Comparison of ENCODE assay signal across 22 cellular contexts in genomic region chr1:9278585-9279153, GRCh38. TPM values are rescaled to one million over a fixed set of nuclear protein-coding genes. Genes with fewer than 3 reads are reported as not detected.
DNase-seq lines count a peak whose midpoint lies in the region; ATAC-seq, FAIRE-seq and TF ChIP-seq lines count a peak whose summit lies in the region.
"Had no signal": no experiment of that assay in that cellular context is flagged by ENCODE, and none has a peak within 500 bp of the region (broad histone marks: within the 10 kb centered on the region; RNA-seq: fewer than 3 reads in every experiment).

No MANE protein-coding gene starts in this region.

- in situ Hi-C loops in GM12878 (cut with MboI), result no loop called here

- H3K4me3 ChIP-seq in Jurkat, Clone E6-1 (ENCODE audit: low read length), result peak overlapping the region; percentile 51
- H3K4me3 ChIP-seq in GM12878 (no peak overlapping the region), muscle layer of duodenum (ENCODE audit: low read depth in 1 of 2, low read length in 2 of 2) (no peak overlapping the region), tibial artery (no peak overlapping the region), lower lobe of right lung (no peak overlapping the region)
- H3K4me3 ChIP-seq: skin epidermis, upper lobe of right lung had no signal

- H3K4me1 Mint-ChIP-seq in activated CD8-positive, alpha-beta T cell treated with anti-CD3 and anti-CD28 coated beads, Interleukin-2, amount 10 ng/mL, durations not matched to agents 7 days and 5 days (ENCODE audit: low read depth), result peaks cover 55% of the 10 kb centered on the region

- BruUV-seq in GM12878 (replicated peaks; lab: Mats Ljungman, UMichigan), result no TSS peak

- no peaks in the 10 kb centered on the region for H3K79me2 ChIP-seq in GM12878 (ENCODE audit: control insufficient read depth, insufficient read depth, low read length)

- no peaks in the 10 kb centered on the region for H3K36me3 Mint-ChIP-seq in activated CD8-positive, alpha-beta T cell treated with anti-CD3 and anti-CD28 coated beads, Interleukin-2, amount 10 ng/mL, durations not matched to agents 7 days and 5 days (ENCODE audit: low read depth)
- H3K36me3 Mint-ChIP-seq: IgD-negative memory B cell had no signal

- 56% methylated on average over 10 of the region's 10 CpGs for WGBS in GM12878 (ENCODE audit: insufficient coverage, insufficient replicate concordance, low lambda C conversion rate, missing lambda C conversion rate)

- no peak for TF ChIP-seq RAD21 in GM12878 (IDR thresholded peaks at IDR 0.05; ENCODE audit: insufficient read depth, low read depth, low read length)

- no peak overlapping the region for H3K4me3 Mint-ChIP-seq in activated CD8-positive, alpha-beta T cell treated with anti-CD3 and anti-CD28 coated beads, Interleukin-2, amount 10 ng/mL, durations not matched to agents 7 days and 5 days
- H3K4me3 Mint-ChIP-seq: central memory CD8-positive, alpha-beta T cell; IgD-negative memory B cell had no signal

- H3K9me3 ChIP-seq in GM12878 (replicated peaks; ENCODE audit: control insufficient read depth, insufficient read depth, low read length) (no peaks in the 10 kb centered on the region), muscle layer of duodenum (ENCODE audit: control insufficient read depth in 1 of 2, low read length in 2 of 2) (no peaks in the 10 kb centered on the region), tibial artery (no peaks in the 10 kb centered on the region), lower lobe of right lung (no peaks in the 10 kb centered on the region)
- H3K9me3 ChIP-seq: upper lobe of right lung had no signal

- H3K4me1 ChIP-seq in GM12878 (ENCODE audit: control insufficient read depth, insufficient read depth, low read length) (peaks cover 14% of the 10 kb centered on the region), muscle layer of duodenum (ENCODE audit: control insufficient read depth in 1 of 2, insufficient read depth in 2 of 2, low read length in 2 of 2) (peaks cover 14 to 29% of the 10 kb centered on the region in 2 donors), tibial artery (peaks cover 0 to 51% (median 20%) of the 10 kb centered on the region in 4 donors), lower lobe of right lung (peaks cover 14% of the 10 kb centered on the region)

- intact Hi-C loops in GM12878 (cut with micrococcal nuclease; ENCODE audit: unreplicated experiment) (no loop called here), tibial artery (cut with DNase I; ENCODE audit: low total_unique reads) (no loop called here), lower lobe of right lung (cut with DNase I) (no loop called here)

- no peak overlapping the region for H3K27ac ChIP-seq in GM12878 (ENCODE audit: control insufficient read depth, insufficient read depth)
- peak overlapping the region; percentile 37 for H3K27ac ChIP-seq in muscle layer of duodenum (ENCODE audit: low read length)
- H3K27ac ChIP-seq in tibial artery, result peak overlapping the region; percentile 52 to 58
- no peak overlapping the region for H3K27ac ChIP-seq in lower lobe of right lung
- H3K27ac ChIP-seq: upper lobe of right lung, WERI-Rb-1 had no signal

- no peaks in the 10 kb centered on the region for H3K9me3 Mint-ChIP-seq in activated CD8-positive, alpha-beta T cell treated with anti-CD3 and anti-CD28 coated beads, Interleukin-2, amount 10 ng/mL, durations not matched to agents 7 days and 5 days (ENCODE audit: insufficient read depth)
- H3K9me3 Mint-ChIP-seq: central memory CD8-positive, alpha-beta T cell; IgD-negative memory B cell had no signal

- RAD21 ChIA-PET in GM12878 (lab: Charles Lee; ENCODE audit: unreplicated experiment), result interaction anchor here (1.3 to 2.1 kb wide), 2 partner anchors 11 to 12 kb away, joined by 5 to 8 read pairs; no protein-coding TSS in a partner anchor

- POLR2A ChIA-PET in GM12878 (lab: Charles Lee), result no interaction called here
- POLR2A ChIA-PET in activated CD8-positive, alpha-beta T cell treated with anti-CD3 and anti-CD28 coated beads, Interleukin-2, amount 10 ng/mL, durations not matched to agents 7 days and 5 days (lab: Charles Lee), result no interaction called here

- FAIRE-seq in GM12878 (lab: Jason Lieb, UNC), result no peak

- SMC1A ChIA-PET in GM12878 (lab: Charles Lee; ENCODE audit: uncharacterized antibody, unreplicated experiment), result interaction anchor here (0.9 to 1.4 kb wide), 2 partner anchors 10 to 212 kb away, joined by 3 to 4 read pairs; no protein-coding TSS in a partner anchor

- peaks cover 9% of the 10 kb centered on the region for H3K27me3 Mint-ChIP-seq in activated CD8-positive, alpha-beta T cell treated with anti-CD3 and anti-CD28 coated beads, Interleukin-2, amount 10 ng/mL, durations not matched to agents 7 days and 5 days (ENCODE audit: low read depth)

- no peak overlapping the region for H3K9ac ChIP-seq in GM12878 (ENCODE audit: control insufficient read depth, insufficient read depth, low read length)

- H3K27me3 ChIP-seq in GM12878 (replicated peaks in 1 of 2; ENCODE audit: control insufficient read depth in 2 of 2, insufficient read depth in 2 of 2, low read length in 1 of 2) (no peaks in the 10 kb centered on the region), muscle layer of duodenum (ENCODE audit: low read depth, low read length) (no peaks in the 10 kb centered on the region), tibial artery (peaks cover 0 to 8% of the 10 kb centered on the region in 2 donors), lower lobe of right lung (ENCODE audit: low read depth) (peaks cover 5% of the 10 kb centered on the region)
- H3K27me3 ChIP-seq: upper lobe of right lung had no signal

- TF ChIP-seq EP300 in GM12878 (IDR thresholded peaks at IDR 0.05; ENCODE audit: borderline replicate concordance in 1 of 2, control insufficient read depth in 1 of 2, low read depth in 2 of 2, low read length in 2 of 2), result no peak

- no peak overlapping the region for H3K4me2 ChIP-seq in GM12878 (ENCODE audit: control insufficient read depth, insufficient read depth)

- no peak for TF ChIP-seq POLR2A in GM12878 (IDR thresholded peaks at IDR 0.05; ENCODE audit: low read depth, low read length)

- peak; percentile 15; the same call in 1 of the 3 replicates for ATAC-seq in GM12878
- ATAC-seq in activated CD8-positive, alpha-beta T cell treated with anti-CD3 and anti-CD28 coated beads, Interleukin-2, amount 10 ng/mL, durations not matched to agents 7 days and 5 days, result no peak
- no peak for ATAC-seq in lower lobe of right lung
- ATAC-seq: esophagus mucosa had no signal

- no peaks in the 10 kb centered on the region for H4K20me1 ChIP-seq in GM12878 (ENCODE audit: control insufficient read depth, insufficient read depth)

- H3K27ac Mint-ChIP-seq in activated CD8-positive, alpha-beta T cell treated with anti-CD3 and anti-CD28 coated beads, Interleukin-2, amount 10 ng/mL, durations not matched to agents 7 days and 5 days, result no peak overlapping the region

- H3K36me3 ChIP-seq in GM12878 (ENCODE audit: control insufficient read depth in 2 of 2, insufficient read depth in 2 of 2, low read length in 1 of 2), result no peaks in the 10 kb centered on the region
- no peaks in the 10 kb centered on the region for H3K36me3 ChIP-seq in muscle layer of duodenum (ENCODE audit: control insufficient read depth in 1 of 2, insufficient read depth in 2 of 2, low read length in 2 of 2)
- H3K36me3 ChIP-seq in tibial artery, result no peaks in the 10 kb centered on the region
- peaks cover 4% of the 10 kb centered on the region for H3K36me3 ChIP-seq in lower lobe of right lung
- H3K36me3 ChIP-seq: upper lobe of right lung, WERI-Rb-1 had no signal

- TF ChIP-seq CTCF in GM12878 (IDR thresholded peaks at IDR 0.05 in 2 of 3, conservative IDR thresholded peaks at IDR 0.05 in 1 of 3; ENCODE audit: control insufficient read depth in 2 of 3, extremely low read depth in 1 of 3, insufficient read depth in 1 of 3, low read depth in 3 of 3, low read length in 3 of 3) (no peak), tibial artery (IDR thresholded peaks at IDR 0.05) (no peak), lower lobe of right lung (IDR thresholded peaks at IDR 0.05) (no peak)

- CTCF ChIA-PET in GM12878 (lab: Yijun Ruan, JAX), result interaction anchor here (1.8 to 3.8 kb wide), 2 partner anchors 11 to 177 kb away, joined by 7 to 16 read pairs; no protein-coding TSS in a partner anchor
- CTCF ChIA-PET in activated CD8-positive, alpha-beta T cell treated with anti-CD3 and anti-CD28 coated beads, Interleukin-2, amount 10 ng/mL, durations not matched to agents 7 days and 5 days (lab: Charles Lee), result interaction anchor here (1.2 to 3.2 kb wide), 4 partner anchors 10 to 212 kb away, joined by 4 to 23 read pairs (median 6); no protein-coding TSS in a partner anchor

- no peak for DNase-seq in Jurkat, Clone E6-1 (ENCODE audit: low read depth, low spot score)
- no peak for DNase-seq in GM12878 (ENCODE audit: low read depth, low spot score)
- no peak for DNase-seq in tibial artery
- DNase-seq in SK-N-DZ (ENCODE audit: low spot score), result no peak
- DNase-seq in activated CD8-positive, alpha-beta T cell treated with anti-CD3 and anti-CD28 coated beads, Interleukin-2, amount 10 ng/mL, durations not matched to agents 7 days and 5 days, result no peak
- DNase-seq in lower lobe of right lung, result no peak
- DNase-seq: activated naive CD4-positive, alpha-beta T cell treated with Interleukin-2 at 50 U/mL for 16 hours; activated T-cell treated with anti-CD3 and anti-CD28 coated beads for 4 hours; AML-193; effector CD8-positive, alpha-beta T cell; kidney glomerular epithelial cell; MM.1S; NCI-H146; NCI-H2171 treated with DMSO at 0.1 percent for 48 hours; stimulated activated CD4-positive, alpha-beta T cell treated with anti-CD3 and anti-CD28 coated beads, Interleukin-4, amount 100 ng/mL, for 1 hour; upper lobe of right lung; WERI-Rb-1 had no signal

- no peak overlapping the region for H2AFZ ChIP-seq in GM12878 (ENCODE audit: control insufficient read depth, low read depth, low read length)

RNA-seq across cellular contexts. Expression of gene SPSB1, which starts 14.0 kb away (rescaled TPM):
- polyA plus RNA-seq in Jurkat, Clone E6-1 (2012; ENCODE audit: insufficient read depth, insufficient read length), result 6.8 TPM
- 0.96 and 1.3 TPM in 2 replicates for total RNA-seq in GM12878 (2013; cell fraction: nucleolus; rRNA removed)
- 0.90 and 1.3 TPM in 2 replicates for total RNA-seq in GM12878 (2014; rRNA removed)
- total RNA-seq in GM12878 (2014; rRNA removed; fragmentation: Illumina TruSeq; extraction: Trizol), result 0.40 and 0.46 TPM in 2 replicates
- 0.74 and 1.1 TPM in 2 replicates for total RNA-seq in GM12878 (2021)
- polyA plus RNA-seq in GM12878 (2011; ENCODE audit: low read depth), result 0.38 TPM
- 0.23 and 0.43 TPM in 2 replicates for polyA plus RNA-seq in GM12878 (2011; rRNA removed)
- 0.52 and 0.63 TPM in 2 replicates for polyA plus RNA-seq in GM12878 (2011; cell fraction: cytosol; rRNA removed)
- 0.45 and 0.47 TPM in 2 replicates for polyA plus RNA-seq in GM12878 (2011; cell fraction: nucleus; rRNA removed)
- 1.4 and 2.6 TPM in 2 replicates for polyA plus RNA-seq in GM12878 (2012)
- 0.46 and 2.1 TPM in 2 replicates for polyA plus RNA-seq in GM12878 (2014; fragmentation: Illumina TruSeq; extraction: Trizol)
- polyA plus RNA-seq in GM12878 (2014; fragmentation: Nextera tagmentation; extraction: Ambion mirVana), result under 1 TPM in 1 of 2 experiments, not detected in 1; 0.02 TPM
- polyA plus RNA-seq in GM12878 (2014; rRNA removed), result 0.80 and 2.0 TPM in 2 replicates
- 1 to 10 TPM; 1.2 to 1.4 TPM for polyA plus RNA-seq in GM12878 (2016; fragmentation: Nextera tagmentation; extraction: Ambion mirVana)
- 0.37 and 0.57 TPM in 2 replicates for polyA minus RNA-seq in GM12878 (2011; rRNA and poly(A)+ RNA removed)
- 0.52 and 0.53 TPM in 2 replicates for polyA minus RNA-seq in GM12878 (2011; cell fraction: cytosol; rRNA and poly(A)+ RNA removed)
- polyA minus RNA-seq in GM12878 (2011; cell fraction: nucleus; rRNA and poly(A)+ RNA removed), result 0.36 TPM in 1 of 2 replicates, not detected in the other
- 1.3 and 1.8 TPM in 2 replicates for polyA plus RNA-seq in SK-N-DZ (2014; cell fraction: cytosol; rRNA removed)
- polyA plus RNA-seq in SK-N-DZ (2014; cell fraction: nucleus; rRNA removed), result 0.81 and 1.3 TPM in 2 replicates
- total RNA-seq in activated CD8-positive, alpha-beta T cell treated with anti-CD3 and anti-CD28 coated beads, Interleukin-2, amount 10 ng/mL, durations not matched to agents 7 days and 5 days, result 1 to 10 TPM; 1.1 TPM
- total RNA-seq in lower lobe of right lung, result 14.7 TPM

RNA-seq across cellular contexts. Expression of gene H6PD, which starts 44.1 kb away (rescaled TPM):
- 3.5 TPM for polyA plus RNA-seq in Jurkat, Clone E6-1 (2012; ENCODE audit: insufficient read depth, insufficient read length)
- total RNA-seq in GM12878 (2013; cell fraction: nucleolus; rRNA removed), result 14.4 and 15.0 TPM in 2 replicates
- total RNA-seq in GM12878 (2014; rRNA removed) (9.7 and 10.4 TPM in 2 replicates), GM12878 (2014; rRNA removed; fragmentation: Illumina TruSeq; extraction: Trizol) (8.1 and 9.4 TPM in 2 replicates), GM12878 (2021) (20.7 TPM in 2 replicates), lower lobe of right lung (40.7 TPM)
- polyA plus RNA-seq in GM12878 (2011; ENCODE audit: low read depth), result 4.9 TPM
- polyA plus RNA-seq in GM12878 (2011; rRNA removed) (3.9 and 4.9 TPM in 2 replicates), GM12878 (2014; fragmentation: Illumina TruSeq; extraction: Trizol) (9.9 and 10.1 TPM in 2 replicates), GM12878 (2014; fragmentation: Nextera tagmentation; extraction: Ambion mirVana) (1 to 10 TPM; 1.2 to 1.4 TPM), GM12878 (2014; rRNA removed) (12.1 and 13.1 TPM in 2 replicates), GM12878 (2016; fragmentation: Nextera tagmentation; extraction: Ambion mirVana) (1 to 10 TPM; 5.9 to 6.0 TPM)
- polyA plus RNA-seq in GM12878 (2011; cell fraction: cytosol; rRNA removed), result 6.3 and 6.4 TPM in 2 replicates
- polyA plus RNA-seq in GM12878 (2011; cell fraction: nucleus; rRNA removed), result 7.7 and 10.0 TPM in 2 replicates
- polyA plus RNA-seq in GM12878 (2012), result 7.3 and 7.7 TPM in 2 replicates
- polyA minus RNA-seq in GM12878 (2011; rRNA and poly(A)+ RNA removed), result 4.8 and 10.9 TPM in 2 replicates
- polyA minus RNA-seq in GM12878 (2011; cell fraction: cytosol; rRNA and poly(A)+ RNA removed), result 5.1 and 5.9 TPM in 2 replicates
- polyA minus RNA-seq in GM12878 (2011; cell fraction: nucleus; rRNA and poly(A)+ RNA removed), result 2.2 and 3.4 TPM in 2 replicates
- polyA plus RNA-seq in SK-N-DZ (2014; cell fraction: cytosol; rRNA removed), result 1.6 and 1.9 TPM in 2 replicates
- polyA plus RNA-seq in SK-N-DZ (2014; cell fraction: nucleus; rRNA removed), result 1.6 and 2.0 TPM in 2 replicates
- 10 to 100 TPM in 1 of 2 experiments, 1 to 10 TPM in 1; 9.7 to 10.2 TPM for total RNA-seq in activated CD8-positive, alpha-beta T cell treated with anti-CD3 and anti-CD28 coated beads, Interleukin-2, amount 10 ng/mL, durations not matched to agents 7 days and 5 days

Comparison
In these comparisons a context has a peak if more than half of its experiments do, and no peak if none do; other contexts are left out.
1. H3K27ac ChIP-seq: peak in muscle layer of duodenum (single experiment) and tibial artery (2 of 2); none in GM12878 (single experiment) and lower lobe of right lung (single experiment).